Comparison of ENCODE assay signal across 7 cellular contexts in genomic region chr10:43183764-43184163, GRCh38. TPM values are rescaled to one million over a fixed set of nuclear protein-coding genes. Genes with fewer than 3 reads are reported as not detected.
A peak's percentile ranks its signal among the peaks of the same experiment; 100 is the strongest.
DNase-seq lines count a peak whose midpoint lies in the region; ATAC-seq, FAIRE-seq and TF ChIP-seq lines count a peak whose summit lies in the region.
"Not testable (repeated sequence)": the region's sequence is repeated elsewhere in the genome, so short reads cannot be mapped to it uniquely, and the experiment has no call there.

No MANE protein-coding gene starts in this region.

- TF ChIP-seq EP300 in GM12878 (IDR thresholded peaks at IDR 0.05; ENCODE audit: borderline replicate concordance in 1 of 2, control insufficient read depth in 1 of 2, low read depth in 2 of 2, low read length in 2 of 2), result not testable (repeated sequence)

- H3K27me3 ChIP-seq in GM12878 (replicated peaks in 1 of 2; ENCODE audit: control insufficient read depth in 2 of 2, insufficient read depth in 2 of 2, low read length in 1 of 2), result not testable (repeated sequence)

- not testable (repeated sequence) for H3K36me3 ChIP-seq in GM12878 (ENCODE audit: control insufficient read depth in 2 of 2, insufficient read depth in 2 of 2, low read length in 1 of 2)

- H3K9me3 ChIP-seq in GM12878 (replicated peaks; ENCODE audit: control insufficient read depth, insufficient read depth, low read length), result not testable (repeated sequence)

- SMC1A ChIA-PET in GM12878 (lab: Charles Lee; ENCODE audit: uncharacterized antibody, unreplicated experiment), result not testable (repeated sequence)

- H3K4me3 ChIP-seq in GM12878, result not testable (repeated sequence)

- FAIRE-seq in GM12878 (lab: Jason Lieb, UNC), result not testable (repeated sequence)

- peak overlapping the region; percentile 10 for H3K27ac Mint-ChIP-seq in activated T-helper 17 cell treated with anti-CD3 and anti-CD28 coated beads, Interleukin-2, amount 50 U/mL, for 72 hours
- H3K27ac Mint-ChIP-seq in effector memory CD8-positive, alpha-beta T cell, result peak overlapping the region; percentile 29 to 35
- H3K27ac Mint-ChIP-seq in natural killer cell, result peak overlapping the region; percentile 18 to 22

- DNase-seq in GM12878 (ENCODE audit: low read depth, low spot score); effector memory CD8-positive, alpha-beta T cell; natural killer cell: not testable (repeated sequence)
- peak; percentile 58 for DNase-seq in posterior vena cava (ENCODE audit: low spot score)

- 100% methylated on average over 3 of the region's 3 CpGs for WGBS in GM12878 (ENCODE audit: insufficient coverage, insufficient replicate concordance, low lambda C conversion rate, missing lambda C conversion rate)

- H2AFZ ChIP-seq in GM12878 (ENCODE audit: control insufficient read depth, low read depth, low read length), result not testable (repeated sequence)

- not testable (repeated sequence) for H3K4me3 Mint-ChIP-seq in activated T-helper 17 cell treated with anti-CD3 and anti-CD28 coated beads, Interleukin-2, amount 50 U/mL, for 72 hours; effector memory CD8-positive, alpha-beta T cell; natural killer cell

- in situ Hi-C loops in GM12878 (cut with MboI), result not testable (repeated sequence)

- intact Hi-C loops in GM12878 (cut with micrococcal nuclease; ENCODE audit: unreplicated experiment); natural killer cell (cut with micrococcal nuclease); posterior vena cava (cut with DNase I): not testable (repeated sequence)

- ATAC-seq in activated T-helper 17 cell treated with anti-CD3 and anti-CD28 coated beads, Interleukin-2, amount 50 U/mL, for 72 hours (replicated peaks); GM12878; effector memory CD8-positive, alpha-beta T cell (replicated peaks); natural killer cell: not testable (repeated sequence)

- RAD21 ChIA-PET in GM12878 (lab: Charles Lee; ENCODE audit: unreplicated experiment), result not testable (repeated sequence)

- H3K4me2 ChIP-seq in GM12878 (ENCODE audit: control insufficient read depth, insufficient read depth), result not testable (repeated sequence)

- CTCF ChIA-PET in GM12878 (lab: Yijun Ruan, JAX), result not testable (repeated sequence)

- H3K9me3 Mint-ChIP-seq in activated T-helper 17 cell treated with anti-CD3 and anti-CD28 coated beads, Interleukin-2, amount 50 U/mL, for 72 hours; effector memory CD8-positive, alpha-beta T cell; natural killer cell: not testable (repeated sequence)

- TF ChIP-seq POLR2A in GM12878 (IDR thresholded peaks at IDR 0.05; ENCODE audit: low read depth, low read length), result not testable (repeated sequence)

- H3K4me1 ChIP-seq in GM12878 (ENCODE audit: control insufficient read depth, insufficient read depth, low read length), result not testable (repeated sequence)

- H4K20me1 ChIP-seq in GM12878 (ENCODE audit: control insufficient read depth, insufficient read depth), result not testable (repeated sequence)

- POLR2A ChIA-PET in GM12878 (lab: Charles Lee), result interaction anchor here (0.6 kb wide), 2 partner anchors 37 to 243 kb away, joined by 4 to 7 read pairs; no protein-coding TSS in a partner anchor

- H3K27ac ChIP-seq in C4-2B (peak overlapping the region; percentile 68), VCaP (peak overlapping the region; percentile 34; the same call in 1 of the 2 replicates)
- H3K27ac ChIP-seq in GM12878 (ENCODE audit: control insufficient read depth, insufficient read depth), result not testable (repeated sequence)

- not testable (repeated sequence) for H3K79me2 ChIP-seq in GM12878 (ENCODE audit: control insufficient read depth, insufficient read depth, low read length)

- H3K27me3 Mint-ChIP-seq in activated T-helper 17 cell treated with anti-CD3 and anti-CD28 coated beads, Interleukin-2, amount 50 U/mL, for 72 hours; effector memory CD8-positive, alpha-beta T cell; natural killer cell (ENCODE audit: low read depth in 2 of 2): not testable (repeated sequence)

- TF ChIP-seq RAD21 in GM12878 (IDR thresholded peaks at IDR 0.05; ENCODE audit: insufficient read depth, low read depth, low read length), result not testable (repeated sequence)

- TF ChIP-seq CTCF in C4-2B (conservative IDR thresholded peaks at IDR 0.05); VCaP (conservative IDR thresholded peaks at IDR 0.05); GM12878 (IDR thresholded peaks at IDR 0.05 in 2 of 3, conservative IDR thresholded peaks at IDR 0.05 in 1 of 3; ENCODE audit: control insufficient read depth in 2 of 3, extremely low read depth in 1 of 3, insufficient read depth in 1 of 3, low read depth in 3 of 3, low read length in 3 of 3); natural killer cell (IDR thresholded peaks at IDR 0.05): not testable (repeated sequence)

- TSS peak; percentile 32 for BruUV-seq in GM12878 (replicated peaks; lab: Mats Ljungman, UMichigan)

- not testable (repeated sequence) for H3K9ac ChIP-seq in GM12878 (ENCODE audit: control insufficient read depth, insufficient read depth, low read length)

- peaks cover 95% of the 10 kb centered on the region for H3K36me3 Mint-ChIP-seq in activated T-helper 17 cell treated with anti-CD3 and anti-CD28 coated beads, Interleukin-2, amount 50 U/mL, for 72 hours (ENCODE audit: low read depth)
- H3K36me3 Mint-ChIP-seq in effector memory CD8-positive, alpha-beta T cell (ENCODE audit: insufficient read depth), result peaks cover 73% of the 10 kb centered on the region
- H3K36me3 Mint-ChIP-seq in natural killer cell, result peaks cover 38% of the 10 kb centered on the region

- not testable (repeated sequence) for H3K4me1 Mint-ChIP-seq in activated T-helper 17 cell treated with anti-CD3 and anti-CD28 coated beads, Interleukin-2, amount 50 U/mL, for 72 hours; effector memory CD8-positive, alpha-beta T cell (ENCODE audit: low read depth in 2 of 2)
- peaks cover 28% of the 10 kb centered on the region in 2 donors for H3K4me1 Mint-ChIP-seq in natural killer cell

RNA-seq across cellular contexts. Expression of gene CSGALNACT2, which starts 45.5 kb away (rescaled TPM):
- total RNA-seq in activated T-helper 17 cell treated with anti-CD3 and anti-CD28 coated beads, Interleukin-2, amount 50 U/mL, for 72 hours, result 10 to 100 TPM; 31.6 to 36.3 TPM
- 12.3 and 14.1 TPM in 2 replicates for total RNA-seq in GM12878 (2013; cell fraction: nucleolus; rRNA removed)
- total RNA-seq in GM12878 (2014; rRNA removed) (5.1 and 6.4 TPM in 2 replicates), GM12878 (2014; rRNA removed; fragmentation: Illumina TruSeq; extraction: Trizol) (6.0 and 6.3 TPM in 2 replicates), GM12878 (2021) (7.6 and 8.4 TPM in 2 replicates), natural killer cell (10 to 100 TPM; 49.9 to 57.4 (median 52.8) TPM), posterior vena cava (10 to 100 TPM; 31.1 to 31.8 TPM)
- 5.7 TPM for polyA plus RNA-seq in GM12878 (2011; ENCODE audit: low read depth)
- polyA plus RNA-seq in GM12878 (2011; rRNA removed) (12.6 and 18.8 TPM in 2 replicates), GM12878 (2014; fragmentation: Illumina TruSeq; extraction: Trizol) (12.3 and 18.3 TPM in 2 replicates), GM12878 (2014; fragmentation: Nextera tagmentation; extraction: Ambion mirVana) (1 to 10 TPM; 2.5 to 4.0 TPM), GM12878 (2014; rRNA removed) (7.4 and 10.1 TPM in 2 replicates), GM12878 (2016; fragmentation: Nextera tagmentation; extraction: Ambion mirVana) (1 to 10 TPM; 9.0 to 9.9 TPM)
- polyA plus RNA-seq in GM12878 (2011; cell fraction: cytosol; rRNA removed), result 4.6 and 6.2 TPM in 2 replicates
- 12.0 and 12.8 TPM in 2 replicates for polyA plus RNA-seq in GM12878 (2011; cell fraction: nucleus; rRNA removed)
- 8.0 and 10.6 TPM in 2 replicates for polyA plus RNA-seq in GM12878 (2012)
- polyA minus RNA-seq in GM12878 (2011; rRNA and poly(A)+ RNA removed), result 5.5 and 7.8 TPM in 2 replicates
- polyA minus RNA-seq in GM12878 (2011; cell fraction: cytosol; rRNA and poly(A)+ RNA removed), result 3.2 and 3.5 TPM in 2 replicates
- 2.5 and 3.7 TPM in 2 replicates for polyA minus RNA-seq in GM12878 (2011; cell fraction: nucleus; rRNA and poly(A)+ RNA removed)
